Comparison of ENCODE assay signal across 8 cellular contexts in genomic region chr14:103401223-103402214, GRCh38. TPM values are rescaled to one million over a fixed set of nuclear protein-coding genes. Genes with fewer than 3 reads are reported as not detected.
A peak's percentile ranks its signal among the peaks of the same experiment; 100 is the strongest.
DNase-seq lines count a peak whose midpoint lies in the region; ATAC-seq and TF ChIP-seq lines count a peak whose summit lies in the region.

No MANE protein-coding gene starts in this region.

- DNase-seq in AG04449 (ENCODE audit: low read depth, low spot score) (no peak), HPDE6-E6E7 (ENCODE audit: extremely low spot score) (peak; percentile 56), astrocyte of the hippocampus (ENCODE audit: low read depth, low spot score) (peak; percentile 72), left colon (no peak), DMS53 (lab: John Stamatoyannopoulos, UW) (no peak), retina (no peak), GF-D8 (lab: John Stamatoyannopoulos, UW) (no peak)

- CTCF ChIA-PET in AG04449 (lab: Yijun Ruan, JAX) = interaction anchor here (0.6 to 5.5 kb wide), 2 partner anchors 9 to 89 kb away, joined by 3 to 78 read pairs; no protein-coding TSS in a partner anchor

- H3K4me3 ChIP-seq in AG04449 (ENCODE audit: low read depth, low read length) = peak overlapping the region; percentile 36

- TF ChIP-seq CTCF in AG04449 (IDR thresholded peaks at IDR 0.05; ENCODE audit: insufficient read depth, low read length, missing control alignments) = no peak

- intact Hi-C loops in left colon (cut with DNase I, micrococcal nuclease) = no loop called here

- peak; percentile 16 for ATAC-seq in left colon
- no peak for ATAC-seq in HG03460 (IDR thresholded peaks at IDR 0.05; ENCODE audit: unreplicated experiment)

- POLR2A ChIA-PET in AG04449 (lab: Yijun Ruan, JAX) = interaction anchor here (0.6 to 1.6 kb wide), 2 partner anchors 11 to 67 kb away, joined by 3 to 4 read pairs; partner anchors contain the start of gene EIF5

RNA-seq across cellular contexts. Expression of gene MARK3, which starts 16.3 kb away (rescaled TPM):
- 10 to 100 TPM; 55.6 to 68.4 TPM for total RNA-seq in left colon

Comparison
In these comparisons a context has a peak if more than half of its experiments do, and no peak if none do; other contexts are left out.
1. DNase-seq: peak in HPDE6-E6E7 (single experiment) and astrocyte of the hippocampus (single experiment); none in AG04449 (single experiment), left colon (0 of 2), DMS53 (single experiment), retina (single experiment) and GF-D8 (single experiment).